14 cellular contexts compared by ENCODE assay signal in genomic region chr11:108965602-108966001, GRCh38.
DNase-seq lines count a peak whose midpoint lies in the region; ATAC-seq, FAIRE-seq and TF ChIP-seq lines count a peak whose summit lies in the region.
"Had no signal": no experiment of that assay in that cellular context is flagged by ENCODE, and none has a peak within 500 bp of the region (broad histone marks: within the 10 kb centered on the region; RNA-seq: fewer than 3 reads in every experiment).

No MANE protein-coding gene starts in this region.

- H2BK20ac ChIP-seq in H9 (ENCODE audit: low read depth, low read length, poor library complexity, severe bottlenecking), result no peak overlapping the region

- no peaks in the 10 kb centered on the region for H3K79me1 ChIP-seq in H9 (ENCODE audit: insufficient read depth, low read depth, low read length, poor library complexity, severe bottlenecking)

- H3K4me1 Mint-ChIP-seq in H9, result peaks cover 21 to 35% of the 10 kb centered on the region in 2 experiments

- DNase-seq in A549 (ENCODE audit: low read depth in 1 of 2, low spot score in 1 of 2) (peak in 1 of 2 experiments; percentile 24), H9 (no peak), SKM-1 (lab: John Stamatoyannopoulos, UW; ENCODE audit: unreplicated experiment) (peak; percentile 59), fibroblast of villous mesenchyme (ENCODE audit: low read depth) (peak; percentile 92), pons (ENCODE audit: low spot score) (no peak), GM13976 (ENCODE audit: low spot score) (no peak)
- no peak for DNase-seq in NK-92 treated with Interleukin-12 subunit alpha and Interleukin-12 subunit beta, amount 100 ng/mL, for 24 hours (lab: John Stamatoyannopoulos, UW)
- DNase-seq: NCI-H345; stimulated activated CD4-positive, alpha-beta T cell treated with anti-CD3 and anti-CD28 coated beads, Interleukin-12 subunit alpha, Interleukin-12 subunit beta, amount 100 ng/mL, for 4 hours; transverse colon had no signal

- WGBS in A549 (ENCODE audit: missing lambda C conversion rate), result 48% methylated on average over 7 of the region's 7 CpGs
- no CpG with 5 or more reads among the region's 7 CpGs for WGBS in H9 (ENCODE audit: extremely low coverage, insufficient read length, low lambda C conversion rate)

- no peak overlapping the region for H3K56ac ChIP-seq in H9 (ENCODE audit: insufficient read length, low read depth, low read length)

- in situ Hi-C loops in GM13976 (cut with MboI; ENCODE audit: low sequenced_read_pairs, unreplicated experiment), result no loop called here

- H3K4me3 ChIP-seq in A549 (no peak overlapping the region), fibroblast of villous mesenchyme (ENCODE audit: low read depth, low read length) (no peak overlapping the region)
- H3K4me3 ChIP-seq: transverse colon had no signal

- H3K18ac ChIP-seq in H9 (ENCODE audit: insufficient read length, low read depth, low read length), result no peak overlapping the region

- no peak overlapping the region for H2BK5ac ChIP-seq in H9 (ENCODE audit: insufficient read length, low read length)

- H3K23me2 ChIP-seq in H9 (ENCODE audit: insufficient read length, low read depth, low read length, poor library complexity, severe bottlenecking), result no peaks in the 10 kb centered on the region

- CTCF ChIA-PET in A549 (lab: Yijun Ruan, JAX), result no interaction called here

- no peak overlapping the region for H3T11ph ChIP-seq in H9 (ENCODE audit: low read length)

- H2AFZ ChIP-seq in H9 (ENCODE audit: low read length), result no peak overlapping the region

- TF ChIP-seq POLR2A in A549 (IDR thresholded peaks at IDR 0.05; ENCODE audit: low read length), result no peak

- no peak overlapping the region for H2BK120ac ChIP-seq in H9 (ENCODE audit: low read depth, low read length, poor library complexity, severe bottlenecking)

- H4K5ac ChIP-seq in H9 (ENCODE audit: insufficient read length, low read depth, low read length), result no peak overlapping the region

- no peak overlapping the region; a peak in 1 of 7 replicates for H3K27ac Mint-ChIP-seq in H9
- H3K27ac Mint-ChIP-seq: activated naive CD8-positive, alpha-beta T cell; dendritic cell treated with granulocyte-macrophage colony-stimulating factor and Interleukin-4, amounts not matched to agents 40 ng/mL and 50 ng/mL, for 4 days had no signal

- POLR2A ChIA-PET in A549 (lab: Yijun Ruan, JAX), result no interaction called here

- TF ChIP-seq EP300 in A549 (IDR thresholded peaks at IDR 0.05), result no peak

- H3K27me3 ChIP-seq in H9 (ENCODE audit: insufficient read depth, low read length), result 0 out of 2 replicates have a peak, but pooled peaks cover 2% of the 10 kb centered on the region
- H3K27me3 ChIP-seq: transverse colon had no signal

- no peak overlapping the region for H3K4ac ChIP-seq in H9 (ENCODE audit: low read depth, low read length)

- H3K4me2 ChIP-seq in A549, result no peak overlapping the region
- no peak overlapping the region for H3K4me2 ChIP-seq in H9 (ENCODE audit: insufficient read depth, insufficient read length, low read length)

- H4K91ac ChIP-seq in H9 (ENCODE audit: insufficient read length, low read depth, low read length), result peak overlapping the region; percentile 3

- H3K23ac ChIP-seq in H9 (ENCODE audit: insufficient read length, low read depth, low read length), result no peak overlapping the region

- H3K9me3 Mint-ChIP-seq in H9, result no peaks in the 10 kb centered on the region; a peak in 1 of 5 replicates
- H3K9me3 Mint-ChIP-seq: dendritic cell treated with granulocyte-macrophage colony-stimulating factor and Interleukin-4, amounts not matched to agents 40 ng/mL and 50 ng/mL, for 4 days had no signal

- no peak overlapping the region for H4K8ac ChIP-seq in H9 (replicated peaks; ENCODE audit: insufficient read length, low read depth, low read length)

- TF ChIP-seq RAD21 in A549 (conservative IDR thresholded peaks at IDR 0.05 in 1 of 2, IDR thresholded peaks at IDR 0.05 in 1 of 2), result no peak

- no peaks in the 10 kb centered on the region for H3K79me2 ChIP-seq in H9 (ENCODE audit: insufficient read depth, low read length)

- ATAC-seq in A549, result peak; percentile 62 to 72; a peak in 5 of 6 replicates
- no peak for ATAC-seq in GM18870 (IDR thresholded peaks at IDR 0.05; ENCODE audit: unreplicated experiment)

- FAIRE-seq in A549 (lab: Jason Lieb, UNC), result no peak

- TF ChIP-seq CTCF in A549 (IDR thresholded peaks at IDR 0.05), result no peak
- no peak for TF ChIP-seq CTCF in H9 (conservative IDR thresholded peaks at IDR 0.05)
- TF ChIP-seq CTCF in fibroblast of villous mesenchyme (IDR thresholded peaks at IDR 0.05; ENCODE audit: insufficient read depth, low read depth, low read length), result no peak
- TF ChIP-seq CTCF in GM13976 (IDR thresholded peaks at IDR 0.05; ENCODE audit: borderline replicate concordance, control extremely low read depth, extremely low read depth, insufficient read depth, missing control alignments), result no peak

- H3K9me3 ChIP-seq in A549 (no peaks in the 10 kb centered on the region; the same call in 2 of the 3 replicates), H9 (ENCODE audit: control insufficient read depth, low read depth, low read length) (no peaks in the 10 kb centered on the region)
- H3K9me3 ChIP-seq: transverse colon had no signal

- no peaks in the 10 kb centered on the region for H3K27me3 Mint-ChIP-seq in H9 (ENCODE audit: low read depth)
- H3K27me3 Mint-ChIP-seq: activated naive CD8-positive, alpha-beta T cell; dendritic cell treated with granulocyte-macrophage colony-stimulating factor and Interleukin-4, amounts not matched to agents 40 ng/mL and 50 ng/mL, for 4 days had no signal

- H4K20me1 ChIP-seq in H9 (ENCODE audit: control insufficient read depth, insufficient read depth, insufficient read length), result no peaks in the 10 kb centered on the region

- H3K14ac ChIP-seq in H9 (ENCODE audit: insufficient read depth, low read length), result peak overlapping the region; percentile 6; the same call in 1 of the 2 replicates

- H2BK15ac ChIP-seq in H9 (ENCODE audit: low read depth, low read length), result no peak overlapping the region

- H3K27ac ChIP-seq in A549, result peak overlapping the region in 1 of 2 experiments; percentile 52; a peak in 2 of 6 replicates
- H3K27ac ChIP-seq in H9 (ENCODE audit: insufficient read length, low read depth, low read length), result no peak overlapping the region
- H3K27ac ChIP-seq: transverse colon had no signal

- no peak overlapping the region for H2BK12ac ChIP-seq in H9 (ENCODE audit: insufficient read length, low read depth, low read length)

- 0 out of 3 replicates have a peak, but pooled peaks cover 4% of the 10 kb centered on the region for H3K4me1 ChIP-seq in A549
- peaks cover 10% of the 10 kb centered on the region for H3K4me1 ChIP-seq in H9 (ENCODE audit: insufficient read depth, low read length)
- H3K4me1 ChIP-seq: transverse colon had no signal

- no peaks in the 10 kb centered on the region for H3K36me3 Mint-ChIP-seq in H9 (ENCODE audit: insufficient read depth in 1 of 3, low read depth in 3 of 3)
- H3K36me3 Mint-ChIP-seq: activated naive CD8-positive, alpha-beta T cell had no signal

- H2AK5ac ChIP-seq in H9 (ENCODE audit: insufficient read length, low read length), result no peak overlapping the region

- no peak overlapping the region for H3K9ac ChIP-seq in H9 (ENCODE audit: extremely low read depth, insufficient read length, low read length)

- H3K4me3 Mint-ChIP-seq in H9, result no peak overlapping the region
- H3K4me3 Mint-ChIP-seq: activated naive CD8-positive, alpha-beta T cell; dendritic cell treated with granulocyte-macrophage colony-stimulating factor and Interleukin-4, amounts not matched to agents 40 ng/mL and 50 ng/mL, for 4 days; neural crest cell had no signal

TF ChIP-seq in A549, 52 proteins besides CTCF, POLR2A, EP300 and RAD21:
- TF ChIP-seq CEBPB (IDR thresholded peaks at IDR 0.05), result peak in 1 of 2 experiments; percentile 13; a peak in 1 of 4 replicates
- TF ChIP-seq FOSL2 (IDR thresholded peaks at IDR 0.05), result no peak
- peak; percentile 14; the same call in 1 of the 2 replicates for TF ChIP-seq FOSL2 (CRISPR knock-in tag; IDR thresholded peaks at IDR 0.05)
- TF ChIP-seq USF2 (IDR thresholded peaks at IDR 0.05), result no peak

Comparison
In these comparisons a context has a peak if more than half of its experiments do, and no peak if none do; other contexts are left out.
1. DNase-seq: peak in SKM-1 (single experiment) and fibroblast of villous mesenchyme (single experiment); none in H9 (single experiment), NK-92 treated with Interleukin-12 subunit alpha and Interleukin-12 subunit beta, amount 100 ng/mL, for 24 hours (single experiment), pons (single experiment) and GM13976 (single experiment).